Comparison of ENCODE assay signal across 30 cellular contexts in genomic region chr15:36814085-36814484, GRCh38.
A peak's percentile ranks its signal among the peaks of the same experiment; 100 is the strongest.
DNase-seq lines count a peak whose midpoint lies in the region; ATAC-seq, FAIRE-seq and TF ChIP-seq lines count a peak whose summit lies in the region.
"Had no signal": no experiment of that assay in that cellular context is flagged by ENCODE, and none has a peak within 500 bp of the region (broad histone marks: within the 10 kb centered on the region; RNA-seq: fewer than 3 reads in every experiment).

No MANE protein-coding gene starts in this region.

- intact Hi-C loops in heart left ventricle (cut with DNase I) = no loop called here
- intact Hi-C loops in left cardiac atrium (cut with DNase I) = no loop called here

- peaks cover 0 to 20% (median 9%) of the 10 kb centered on the region in 12 donors for H3K4me1 ChIP-seq in heart left ventricle

- DNase-seq in heart left ventricle = no peak
- DNase-seq in left cardiac atrium = no peak
- no peak for DNase-seq in RCC 7860 (ENCODE audit: low spot score)
- peak; percentile 1 for DNase-seq in kidney glomerular epithelial cell (lab: John Stamatoyannopoulos, UW)
- DNase-seq in renal cortical epithelial cell (ENCODE audit: low read depth) = peak; percentile 47
- no peak for DNase-seq in RPMI8226
- DNase-seq: activated CD4-positive, alpha-beta T cell treated with anti-CD3 and anti-CD28 coated beads, Interleukin-2, amount 50 U/mL, for 1 hour; activated CD4-positive, CD25-positive, alpha-beta regulatory T cell; activated naive CD8-positive, alpha-beta T cell treated with anti-CD3 and anti-CD28 coated beads, Interleukin-2, amount 50 U/mL, for 24 hours; activated T-cell treated with anti-CD3 and anti-CD28 coated beads, Interleukin-2, amount 50 U/mL, for 4 hours; CD4-positive, alpha-beta memory T cell; DMS 273 treated with DMSO at 0.1 percent for 48 hours; dorsolateral prefrontal cortex; foreskin melanocyte; Karpas-422; mesendoderm; NCI-H1417 treated with DMSO at 0.1 percent for 48 hours; NCI-H2081 treated with DMSO at 0.1 percent for 48 hours; NCI-H2227 treated with DMSO at 0.1 percent for 48 hours; NCI-H82; sigmoid colon; stimulated activated CD4-positive, alpha-beta T cell treated with anti-CD3 and anti-CD28 coated beads, Interleukin-4, amount 100 ng/mL, for 4 hours had no signal

- H3K27me3 ChIP-seq in heart left ventricle = no peaks in the 10 kb centered on the region
- H3K27me3 ChIP-seq: dorsolateral prefrontal cortex, sigmoid colon, tibial nerve had no signal

- no peak for TF ChIP-seq POLR2A in heart left ventricle (IDR thresholded peaks at IDR 0.05)

- peaks cover 0 to 9% (median 0%) of the 10 kb centered on the region in 9 donors for H3K36me3 ChIP-seq in heart left ventricle
- H3K36me3 ChIP-seq: sigmoid colon, tibial nerve had no signal

- H3K27ac ChIP-seq in heart left ventricle = no peak overlapping the region
- H3K27ac ChIP-seq: dorsolateral prefrontal cortex, HL-60, RWPE1, sigmoid colon, SK-N-MC, tibial nerve had no signal

- 56 to 65% (median 60%) methylated on average over 3 of the region's 3 CpGs for WGBS in heart left ventricle, 4 donors

- peak in 3 of 4 donors; percentile 42 to 68 (median 53) for ATAC-seq in heart left ventricle
- ATAC-seq in left cardiac atrium = no peak
- ATAC-seq in GM21390 (IDR thresholded peaks at IDR 0.05; ENCODE audit: unreplicated experiment) = no peak
- ATAC-seq in HG02852 (IDR thresholded peaks at IDR 0.05; ENCODE audit: unreplicated experiment) = no peak
- ATAC-seq: activated naive CD8-positive, alpha-beta T cell treated with anti-CD3 and anti-CD28 coated beads, Interleukin-2, amount 50 U/mL, for 24 hours; activated T-cell treated with anti-CD3 and anti-CD28 coated beads, Interleukin-2, amount 50 U/mL, for 4 hours had no signal

- no peak for TF ChIP-seq CTCF in heart left ventricle (IDR thresholded peaks at IDR 0.05)

- no peak overlapping the region for H3K4me3 ChIP-seq in heart left ventricle
- H3K4me3 ChIP-seq: dorsolateral prefrontal cortex, sigmoid colon, SK-N-MC, tibial nerve had no signal

- peak; percentile 74 for FAIRE-seq in RCC 7860 (lab: Jason Lieb, UNC)
- FAIRE-seq: endometrium, GM12891 had no signal

- H3K9me3 ChIP-seq in heart left ventricle = no peaks in the 10 kb centered on the region
- H3K9me3 ChIP-seq: sigmoid colon, tibial nerve had no signal

Comparison
In these comparisons a context has a peak if more than half of its experiments do, and no peak if none do; other contexts are left out.
1. ATAC-seq: peak in heart left ventricle (3 of 4); none in left cardiac atrium (0 of 2), GM21390 (single experiment) and HG02852 (single experiment).
2. DNase-seq: peak in kidney glomerular epithelial cell (single experiment) and renal cortical epithelial cell (single experiment); none in heart left ventricle (0 of 5), left cardiac atrium (single experiment), RCC 7860 (single experiment) and RPMI8226 (single experiment).